8 cellular contexts compared by ENCODE assay signal in the genomic region with DNA sequence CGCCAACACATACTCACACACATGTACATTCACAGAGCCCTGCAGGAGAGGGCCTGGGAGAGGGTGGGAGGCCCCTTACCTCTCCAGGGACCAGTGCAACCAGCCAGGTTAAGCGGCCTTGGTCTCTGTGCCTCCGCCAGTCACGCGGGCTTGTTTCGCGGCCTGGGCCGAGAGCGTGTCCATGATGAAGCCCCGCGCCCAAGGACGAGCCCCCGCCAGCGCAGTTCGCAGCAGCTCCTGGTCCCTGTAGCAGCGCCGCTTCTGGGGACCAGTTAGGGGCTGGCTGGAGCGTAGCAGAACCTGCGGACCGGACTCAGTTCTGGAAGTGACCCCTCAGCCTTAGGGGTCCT. TPM values are rescaled to one million over a fixed set of nuclear protein-coding genes. Genes with fewer than 3 reads are reported as not detected.
A peak's percentile ranks its signal among the peaks of the same experiment; 100 is the strongest.
DNase-seq lines count a peak whose midpoint lies in the region; ATAC-seq and TF ChIP-seq lines count a peak whose summit lies in the region.

No MANE protein-coding gene starts in this region.

- peak overlapping the region; percentile 64 for H3K14ac ChIP-seq in trophoblast cell (ENCODE audit: low read length)

- no peak overlapping the region for H2BK5ac ChIP-seq in trophoblast cell (ENCODE audit: low read depth, low read length, poor library complexity)

- peak overlapping the region; percentile 13 for H4K8ac ChIP-seq in trophoblast cell (ENCODE audit: low read depth, low read length)

- peak overlapping the region; percentile 66 for H4K12ac ChIP-seq in trophoblast cell (ENCODE audit: low read depth, low read length)

- WGBS in trophoblast cell (ENCODE audit: extremely low coverage, insufficient coverage, insufficient read length) = no CpG with 5 or more reads among the region's 20 CpGs

- peak overlapping the region; percentile 69 for H3K9ac ChIP-seq in OCI-LY1 (ENCODE audit: low read length)
- no peak overlapping the region for H3K9ac ChIP-seq in trophoblast cell (ENCODE audit: low read length)

- peak overlapping the region; percentile 17 for H3K4ac ChIP-seq in trophoblast cell (ENCODE audit: low read depth, low read length)

- no peaks in the 10 kb centered on the region for H3K79me1 ChIP-seq in trophoblast cell (ENCODE audit: low read length)

- H4K91ac ChIP-seq in trophoblast cell (ENCODE audit: low read depth, low read length) = no peak overlapping the region

- H2AK5ac ChIP-seq in trophoblast cell (ENCODE audit: low read length) = no peak overlapping the region

- H2BK120ac ChIP-seq in trophoblast cell (ENCODE audit: insufficient read depth, low read length, poor library complexity) = no peak overlapping the region

- H3K4me1 ChIP-seq in OCI-LY1 (ENCODE audit: insufficient read depth, low read length, severe bottlenecking) (peaks cover 35% of the 10 kb centered on the region), trophoblast cell (ENCODE audit: control insufficient read depth in 1 of 2, insufficient read depth in 2 of 2, low read length in 2 of 2) (peaks cover 2 to 18% of the 10 kb centered on the region in 2 experiments)

- H3K79me2 ChIP-seq in OCI-LY1 (ENCODE audit: insufficient read depth, low read length) = no peaks in the 10 kb centered on the region
- H3K79me2 ChIP-seq in trophoblast cell (ENCODE audit: control insufficient read depth, insufficient read depth, low read length, poor library complexity) = no peaks in the 10 kb centered on the region

- DNase-seq in DMS53 treated with DMSO at 0.1 percent for 48 hours (lab: John Stamatoyannopoulos, UW; ENCODE audit: unreplicated experiment) (peak; percentile 34), trophoblast cell (no peak), SKM-1 treated with dmso at 0.1 percent for 144 hours (lab: John Stamatoyannopoulos, UW; ENCODE audit: unreplicated experiment) (no peak), D341Med (ENCODE audit: low spot score) (no peak), HCEC 1CT (no peak)

- no peaks in the 10 kb centered on the region for H4K20me1 ChIP-seq in OCI-LY1 (ENCODE audit: insufficient read depth, low read length)

- no peaks in the 10 kb centered on the region for H3K9me2 ChIP-seq in OCI-LY1 (ENCODE audit: low read depth, low read length)

- H2AFZ ChIP-seq in OCI-LY1 (ENCODE audit: low read length) = 0 out of 2 replicates have a peak overlapping the region, but pooled peaks have one; percentile 34
- peak overlapping the region; percentile 88 for H2AFZ ChIP-seq in trophoblast cell (ENCODE audit: insufficient read depth, low read length, poor library complexity)

- H3K4me3 ChIP-seq in OCI-LY1 (ENCODE audit: low read depth, low read length, poor library complexity, severe bottlenecking) (peak overlapping the region; percentile 64), trophoblast cell (ENCODE audit: low read depth, low read length) (peak overlapping the region; percentile 31)

- no peak overlapping the region for H2BK12ac ChIP-seq in trophoblast cell (ENCODE audit: low read length)

- peak overlapping the region; percentile 72 for H3K27ac ChIP-seq in OCI-LY1 (ENCODE audit: low read depth, low read length, poor library complexity, severe bottlenecking)
- no peak overlapping the region for H3K27ac ChIP-seq in trophoblast cell (ENCODE audit: low read depth, low read length)

- H3K18ac ChIP-seq in trophoblast cell (ENCODE audit: low read length) = peak overlapping the region; percentile 37

- H3K36me3 ChIP-seq in OCI-LY1 (ENCODE audit: insufficient read depth, low read length) (peaks cover 2% of the 10 kb centered on the region; the same call in 1 of the 2 replicates), trophoblast cell (ENCODE audit: control insufficient read depth in 1 of 2, insufficient read depth in 2 of 2, low read length in 2 of 2) (no peaks in the 10 kb centered on the region)

- no peak for TF ChIP-seq CTCF in OCI-LY1 (IDR thresholded peaks at IDR 0.05; ENCODE audit: low read length)

- H3K23ac ChIP-seq in trophoblast cell (ENCODE audit: low read length) = no peak overlapping the region

- no peaks in the 10 kb centered on the region for H3K27me3 ChIP-seq in OCI-LY1 (ENCODE audit: insufficient read depth, low read length)
- no peaks in the 10 kb centered on the region for H3K27me3 ChIP-seq in trophoblast cell (ENCODE audit: insufficient read depth, low read length)

- ATAC-seq in esophagus mucosa = peak; percentile 5
- ATAC-seq in GM18909 (IDR thresholded peaks at IDR 0.05; ENCODE audit: poor library complexity, unreplicated experiment) = no peak

- no peaks in the 10 kb centered on the region for H3K9me3 ChIP-seq in OCI-LY1 (ENCODE audit: low read length)
- H3K9me3 ChIP-seq in trophoblast cell (ENCODE audit: insufficient read depth, low read depth, low read length) = no peaks in the 10 kb centered on the region

- peaks cover 3% of the 10 kb centered on the region; the same call in 1 of the 2 replicates for H3F3A ChIP-seq in OCI-LY1 (ENCODE audit: insufficient read depth, low read length)

- H3K4me2 ChIP-seq in OCI-LY1 (ENCODE audit: low read length) = peak overlapping the region; percentile 83
- peak overlapping the region; percentile 99 for H3K4me2 ChIP-seq in trophoblast cell (ENCODE audit: low read length)

RNA-seq across cellular contexts. Expression of gene FAM167B, which starts 7.3 kb away (rescaled TPM):
- 1.5 TPM for total RNA-seq in esophagus mucosa
- 0.29 and 0.37 TPM in 2 replicates for polyA plus RNA-seq in trophoblast cell (2013)

RNA-seq across cellular contexts. Expression of gene LCK, which starts 11.3 kb away (rescaled TPM):
- total RNA-seq in esophagus mucosa = 1.00 TPM
- polyA plus RNA-seq in trophoblast cell (2013) = 0.17 and 0.25 TPM in 2 replicates

RNA-seq across cellular contexts. Expression of gene EIF3I, which starts 17.6 kb away (rescaled TPM):
- total RNA-seq in esophagus mucosa = 175 TPM
- 160 TPM in 2 replicates for polyA plus RNA-seq in trophoblast cell (2013)

RNA-seq across cellular contexts. Expression of gene TMEM234, which starts 17.6 kb away (rescaled TPM):
- 11.0 TPM for total RNA-seq in esophagus mucosa
- polyA plus RNA-seq in trophoblast cell (2013) = 10.1 and 10.9 TPM in 2 replicates

RNA-seq across cellular contexts. Expression of gene DCDC2B, which starts 30.9 kb away (rescaled TPM):
- not detected for total RNA-seq in esophagus mucosa
- polyA plus RNA-seq in trophoblast cell (2013) = not detected in 2 replicates
